In the genomic region with DNA sequence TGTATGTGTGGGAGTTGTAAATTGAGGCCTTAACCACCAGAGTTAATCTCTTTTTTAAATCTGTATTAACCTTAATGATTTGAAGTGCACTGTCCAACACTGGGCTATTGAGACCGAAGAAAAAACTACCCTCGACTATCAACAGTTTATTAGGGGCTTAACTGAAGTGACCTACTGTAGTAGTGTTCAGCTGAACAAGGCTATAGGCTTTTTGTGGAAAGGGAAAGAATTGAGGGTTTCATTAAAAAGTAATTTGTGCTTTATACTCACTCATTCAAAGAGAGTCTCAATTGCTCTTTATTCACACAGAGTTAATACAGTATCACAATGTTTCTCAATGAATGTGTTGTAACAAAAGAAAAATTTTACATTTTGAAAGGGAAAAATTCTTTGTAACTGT, we compare ENCODE assay signal across 1 cellular context.
TF ChIP-seq lines count a peak whose summit lies in the region.

No MANE protein-coding gene starts in this region.

TF ChIP-seq in GM12878, 131 proteins besides CTCF, POLR2A, EP300 and RAD21 (continued from another document):
- TF ChIP-seq, protein P1, sequence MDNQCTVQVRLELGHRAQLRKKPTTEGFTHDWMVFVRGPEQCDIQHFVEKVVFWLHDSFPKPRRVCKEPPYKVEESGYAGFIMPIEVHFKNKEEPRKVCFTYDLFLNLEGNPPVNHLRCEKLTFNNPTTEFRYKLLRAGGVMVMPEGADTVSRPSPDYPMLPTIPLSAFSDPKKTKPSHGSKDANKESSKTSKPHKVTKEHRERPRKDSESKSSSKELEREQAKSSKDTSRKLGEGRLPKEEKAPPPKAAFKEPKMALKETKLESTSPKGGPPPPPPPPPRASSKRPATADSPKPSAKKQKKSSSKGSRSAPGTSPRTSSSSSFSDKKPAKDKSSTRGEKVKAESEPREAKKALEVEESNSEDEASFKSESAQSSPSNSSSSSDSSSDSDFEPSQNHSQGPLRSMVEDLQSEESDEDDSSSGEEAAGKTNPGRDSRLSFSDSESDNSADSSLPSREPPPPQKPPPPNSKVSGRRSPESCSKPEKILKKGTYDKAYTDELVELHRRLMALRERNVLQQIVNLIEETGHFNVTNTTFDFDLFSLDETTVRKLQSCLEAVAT (IDR thresholded peaks at IDR 0.05): no peak
- TF ChIP-seq BACH1 (IDR thresholded peaks at IDR 0.05; ENCODE audit: borderline replicate concordance): no peak
- TF ChIP-seq, protein P2, sequence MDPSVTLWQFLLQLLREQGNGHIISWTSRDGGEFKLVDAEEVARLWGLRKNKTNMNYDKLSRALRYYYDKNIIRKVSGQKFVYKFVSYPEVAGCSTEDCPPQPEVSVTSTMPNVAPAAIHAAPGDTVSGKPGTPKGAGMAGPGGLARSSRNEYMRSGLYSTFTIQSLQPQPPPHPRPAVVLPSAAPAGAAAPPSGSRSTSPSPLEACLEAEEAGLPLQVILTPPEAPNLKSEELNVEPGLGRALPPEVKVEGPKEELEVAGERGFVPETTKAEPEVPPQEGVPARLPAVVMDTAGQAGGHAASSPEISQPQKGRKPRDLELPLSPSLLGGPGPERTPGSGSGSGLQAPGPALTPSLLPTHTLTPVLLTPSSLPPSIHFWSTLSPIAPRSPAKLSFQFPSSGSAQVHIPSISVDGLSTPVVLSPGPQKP (IDR thresholded peaks at IDR 0.05; ENCODE audit: low read depth, low read length): no peak
TF ChIP-seq in GM12878: peak in this region for 0.
